Comparison of ENCODE assay signal across 23 cellular contexts in genomic region chr3:155244699-155245098, GRCh38. TPM values are rescaled to one million over a fixed set of nuclear protein-coding genes. Genes with fewer than 3 reads are reported as not detected.
A peak's percentile ranks its signal among the peaks of the same experiment; 100 is the strongest.
DNase-seq lines count a peak whose midpoint lies in the region; ATAC-seq and TF ChIP-seq lines count a peak whose summit lies in the region.
"Had no signal": no experiment of that assay in that cellular context is flagged by ENCODE, and none has a peak within 500 bp of the region (broad histone marks: within the 10 kb centered on the region; RNA-seq: fewer than 3 reads in every experiment).

No MANE protein-coding gene starts in this region.

- H3K36me3 Mint-ChIP-seq in WTC11, result peaks cover 33% of the 10 kb centered on the region
- H3K36me3 Mint-ChIP-seq: CD4-positive, CD25-positive, alpha-beta regulatory T cell; CD8-positive, alpha-beta memory T cell had no signal

- peak overlapping the region; percentile 58 for H3K4me2 ChIP-seq in BLaER1
- peak overlapping the region; percentile 37 for H3K4me2 ChIP-seq in KMS-11
- no peak overlapping the region for H3K4me2 ChIP-seq in OCI-LY1 (ENCODE audit: low read length)
- H3K4me2 ChIP-seq: A549 had no signal

- H2AFZ ChIP-seq in KMS-11 (ENCODE audit: low read depth), result no peak overlapping the region
- no peak overlapping the region for H2AFZ ChIP-seq in OCI-LY1 (ENCODE audit: low read length)
- H2AFZ ChIP-seq: GM23248 had no signal

- H3K9me3 Mint-ChIP-seq in WTC11, result peaks cover 17% of the 10 kb centered on the region

- H3F3A ChIP-seq in OCI-LY1 (ENCODE audit: insufficient read depth, low read length), result no peaks in the 10 kb centered on the region

- H3K27me3 Mint-ChIP-seq in WTC11 (ENCODE audit: low read depth), result no peaks in the 10 kb centered on the region; the same call in 1 of the 2 replicates
- H3K27me3 Mint-ChIP-seq: CD4-positive, CD25-positive, alpha-beta regulatory T cell had no signal

- POLR2A ChIA-PET in WTC11 (lab: Charles Lee), result no interaction called here

- no peak overlapping the region for H3K9ac ChIP-seq in BLaER1
- no peak overlapping the region for H3K9ac ChIP-seq in KMS-11
- H3K9ac ChIP-seq in OCI-LY1 (ENCODE audit: low read length), result no peak overlapping the region
- H3K9ac ChIP-seq: GM23248 had no signal

- H3K9me3 ChIP-seq in BLaER1, result peaks cover 54% of the 10 kb centered on the region
- no peaks in the 10 kb centered on the region for H3K9me3 ChIP-seq in OCI-LY1 (ENCODE audit: low read length)
- H3K9me3 ChIP-seq: A549, HAP-1 had no signal

- H3K27me3 ChIP-seq in BLaER1 (no peaks in the 10 kb centered on the region), KMS-11 (ENCODE audit: insufficient read depth, low read depth) (no peaks in the 10 kb centered on the region), OCI-LY1 (ENCODE audit: insufficient read depth, low read length) (no peaks in the 10 kb centered on the region)

- H3K79me2 ChIP-seq in KMS-11 (ENCODE audit: insufficient read depth, low read depth) (no peaks in the 10 kb centered on the region), OCI-LY1 (ENCODE audit: insufficient read depth, low read length) (no peaks in the 10 kb centered on the region)

- no peaks in the 10 kb centered on the region for H3K4me1 Mint-ChIP-seq in WTC11
- H3K4me1 Mint-ChIP-seq: CD4-positive, CD25-positive, alpha-beta regulatory T cell; CD8-positive, alpha-beta memory T cell had no signal

- in situ Hi-C loops in GM13977 (cut with MboI; ENCODE audit: low pct_unique_long_range_greater_than_20kb, low sequenced_read_pairs, unreplicated experiment), result no loop called here

- no peak for TF ChIP-seq CTCF in KMS-11 (conservative IDR thresholded peaks at IDR 0.05; ENCODE audit: low read depth, low read length)
- no peak for TF ChIP-seq CTCF in OCI-LY1 (IDR thresholded peaks at IDR 0.05; ENCODE audit: low read length)
- TF ChIP-seq CTCF in WTC11 (IDR thresholded peaks at IDR 0.05), result no peak
- no peak for TF ChIP-seq CTCF in GM13977 (IDR thresholded peaks at IDR 0.05; ENCODE audit: extremely low read depth, insufficient read depth, missing control alignments)

- DNase-seq in WTC11 (ENCODE audit: low spot score) (no peak), GM13977 (ENCODE audit: low spot score) (no peak), NCI-H2196 treated with DMSO at 0.1 percent for 48 hours (lab: John Stamatoyannopoulos, UW; ENCODE audit: unreplicated experiment) (no peak), ecto neural progenitor cell (ENCODE audit: low spot score) (no peak)
- no peak for DNase-seq in activated T-cell treated with anti-CD3 and anti-CD28 coated beads, Interleukin-2, amount 50 U/mL, for 1 hour
- DNase-seq: C1 segment of cervical spinal cord; CD4-positive, CD25-positive, alpha-beta regulatory T cell; CD8-positive, alpha-beta memory T cell; COR-L47; DMS 273 treated with DMSO at 0.1 percent for 48 hours; DMS53; GDM1 had no signal

- H4K20me1 ChIP-seq in BLaER1 (no peaks in the 10 kb centered on the region), KMS-11 (ENCODE audit: insufficient read depth) (no peaks in the 10 kb centered on the region), OCI-LY1 (ENCODE audit: insufficient read depth, low read length) (no peaks in the 10 kb centered on the region)

- H3K4me3 ChIP-seq in BLaER1 (no peak overlapping the region), KMS-11 (IDR thresholded peaks at IDR 0.05; ENCODE audit: insufficient read depth, low read depth, low read length) (peak overlapping the region; percentile 43), OCI-LY1 (ENCODE audit: low read depth, low read length, poor library complexity, severe bottlenecking) (no peak overlapping the region)
- H3K4me3 ChIP-seq: A549, GM23248, HAP-1, K562 had no signal

- H3K27ac ChIP-seq in BLaER1 (peak overlapping the region; percentile 70), KMS-11 (no peak overlapping the region), OCI-LY1 (ENCODE audit: low read depth, low read length, poor library complexity, severe bottlenecking) (peak overlapping the region; percentile 9)
- H3K27ac ChIP-seq: 22Rv1, A549, HL-60 had no signal

- H3K36me3 ChIP-seq in BLaER1 (peaks cover 5% of the 10 kb centered on the region), KMS-11 (ENCODE audit: insufficient read depth) (no peaks in the 10 kb centered on the region), OCI-LY1 (ENCODE audit: insufficient read depth, low read length) (no peaks in the 10 kb centered on the region)
- H3K36me3 ChIP-seq: HAP-1 had no signal

- H3K4me3 Mint-ChIP-seq in WTC11, result no peak overlapping the region
- H3K4me3 Mint-ChIP-seq: CD8-positive, alpha-beta memory T cell had no signal

- ATAC-seq in WTC11, result no peak
- ATAC-seq: A549, K562 had no signal

- H3K9me2 ChIP-seq in OCI-LY1 (ENCODE audit: low read depth, low read length), result no peaks in the 10 kb centered on the region

- no peak overlapping the region for H3K27ac Mint-ChIP-seq in WTC11
- H3K27ac Mint-ChIP-seq: CD4-positive, CD25-positive, alpha-beta regulatory T cell; CD8-positive, alpha-beta memory T cell had no signal

- H3K4me1 ChIP-seq in BLaER1, result peaks cover 73% of the 10 kb centered on the region
- H3K4me1 ChIP-seq in KMS-11 (ENCODE audit: low read depth, poor library complexity, severe bottlenecking), result peaks cover 26% of the 10 kb centered on the region
- peaks cover 12% of the 10 kb centered on the region for H3K4me1 ChIP-seq in OCI-LY1 (ENCODE audit: insufficient read depth, low read length, severe bottlenecking)
- H3K4me1 ChIP-seq: A549, HAP-1 had no signal

- CTCF ChIA-PET in WTC11 (lab: Charles Lee), result no interaction called here

TF ChIP-seq in WTC11, 78 proteins besides CTCF, POLR2A, EP300 and RAD21:
- TF ChIP-seq ZMAT4 (CRISPR knock-in tag; IDR thresholded peaks at IDR 0.05) (peak; percentile 77), ESRRA (CRISPR knock-in tag; IDR thresholded peaks at IDR 0.05; ENCODE audit: borderline replicate concordance) (no peak)

RNA-seq across cellular contexts. Expression of gene STRIT1, which starts 48.8 kb away (rescaled TPM):
- total RNA-seq in WTC11 (2021), result 0.33 TPM in 1 of 3 replicates, not detected in the others
- total RNA-seq: CD4-positive, CD25-positive, alpha-beta regulatory T cell; CD8-positive, alpha-beta memory T cell; GM23248; H4; HT1080; K562 had no signal
